In the genomic region with DNA sequence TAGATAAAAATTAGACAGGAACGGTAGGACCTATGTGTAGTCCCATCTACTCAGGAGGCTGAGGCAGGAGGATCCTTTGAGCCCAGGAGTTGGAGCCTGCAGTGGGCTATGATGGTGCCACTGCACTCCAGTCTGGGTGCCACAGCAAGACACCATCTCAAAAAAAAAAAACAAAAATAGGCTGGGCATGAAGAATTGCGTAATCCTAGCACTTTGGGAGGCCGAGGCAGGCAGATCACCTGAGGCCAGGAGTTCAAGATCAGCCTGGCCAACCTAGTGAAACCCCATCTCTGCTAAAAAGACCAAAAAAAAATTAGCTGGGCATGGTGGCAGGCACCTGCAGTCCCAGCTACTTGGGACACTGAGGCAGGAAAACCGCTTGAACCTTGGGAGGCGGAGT, we compare ENCODE assay signal across 8 cellular contexts.
DNase-seq lines count a peak whose midpoint lies in the region; ATAC-seq and TF ChIP-seq lines count a peak whose summit lies in the region.
"Not testable (repeated sequence)": the region's sequence is repeated elsewhere in the genome, so short reads cannot be mapped to it uniquely, and the experiment has no call there.

No MANE protein-coding gene starts in this region.

- H3T11ph ChIP-seq in H9 (ENCODE audit: low read length) = not testable (repeated sequence)

- H3K79me2 ChIP-seq in H9 (ENCODE audit: insufficient read depth, low read length) = not testable (repeated sequence)

- H3K14ac ChIP-seq in H9 (ENCODE audit: insufficient read depth, low read length) = not testable (repeated sequence)

- H3K4me1 ChIP-seq in H9 (ENCODE audit: insufficient read depth, low read length) = not testable (repeated sequence)
- H3K4me1 ChIP-seq in left ventricle myocardium inferior = peaks cover 11% of the 10 kb centered on the region
- peaks cover 11% of the 10 kb centered on the region for H3K4me1 ChIP-seq in psoas muscle

- H3K4me3 ChIP-seq in left ventricle myocardium inferior, psoas muscle: not testable (repeated sequence)

- not testable (repeated sequence) for H4K5ac ChIP-seq in H9 (ENCODE audit: insufficient read length, low read depth, low read length)

- H3K4ac ChIP-seq in H9 (ENCODE audit: low read depth, low read length) = not testable (repeated sequence)

- not testable (repeated sequence) for H2BK12ac ChIP-seq in H9 (ENCODE audit: insufficient read length, low read depth, low read length)

- not testable (repeated sequence) for H3K18ac ChIP-seq in H9 (ENCODE audit: insufficient read length, low read depth, low read length)

- not testable (repeated sequence) for H3K27me3 ChIP-seq in H9 (ENCODE audit: insufficient read depth, low read length); left ventricle myocardium inferior (ENCODE audit: low read depth); psoas muscle (ENCODE audit: insufficient read depth in 3 of 3, low read length in 2 of 3)

- H2BK15ac ChIP-seq in H9 (ENCODE audit: low read depth, low read length) = not testable (repeated sequence)

- not testable (repeated sequence) for H3K27ac ChIP-seq in H9 (ENCODE audit: insufficient read length, low read depth, low read length)
- peak overlapping the region; percentile 87 for H3K27ac ChIP-seq in RWPE1
- peak overlapping the region; percentile 60 for H3K27ac ChIP-seq in left ventricle myocardium inferior (replicated peaks)
- peak overlapping the region; percentile 75 for H3K27ac ChIP-seq in psoas muscle

- WGBS in H9 (ENCODE audit: extremely low coverage, insufficient read length, low lambda C conversion rate) = no CpG with 5 or more reads among the region's 5 CpGs
- WGBS in psoas muscle, 3 donors = 71 to 89% (median 71%) methylated on average over 5 of the region's 5 CpGs

- H3K9me3 Mint-ChIP-seq in H9; MCF 10A (ENCODE audit: unreplicated experiment); endothelial cell (ENCODE audit: unreplicated experiment); stimulated activated naive B cell treated with anti-CD40 and anti-IgM and Interleukin-4, amounts not matched to agents 10 μg/mL and 1 μg/mL and 100 μg/mL, for 72 hours: not testable (repeated sequence)

- H2BK5ac ChIP-seq in H9 (ENCODE audit: insufficient read length, low read length) = not testable (repeated sequence)

- H4K8ac ChIP-seq in H9 (replicated peaks; ENCODE audit: insufficient read length, low read depth, low read length) = not testable (repeated sequence)

- DNase-seq in H9; RWPE1 (ENCODE audit: low spot score); T-helper 17 cell; MCF 10A (ENCODE audit: unreplicated experiment); endothelial cell (ENCODE audit: low spot score); left ventricle myocardium inferior; psoas muscle; stimulated activated naive B cell treated with anti-CD40 and anti-IgM and Interleukin-4, amounts not matched to agents 10 μg/mL and 1 μg/mL and 100 μg/mL, for 72 hours: not testable (repeated sequence)

- peaks cover 26 to 62% (median 57%) of the 10 kb centered on the region in 3 experiments for H3K36me3 Mint-ChIP-seq in H9 (ENCODE audit: insufficient read depth in 1 of 3, low read depth in 3 of 3)
- not testable (repeated sequence) for H3K36me3 Mint-ChIP-seq in T-helper 17 cell (ENCODE audit: low read depth)
- peaks cover 65% of the 10 kb centered on the region for H3K36me3 Mint-ChIP-seq in MCF 10A (ENCODE audit: insufficient read depth, unreplicated experiment)
- H3K36me3 Mint-ChIP-seq in endothelial cell (ENCODE audit: low read depth, unreplicated experiment) = peaks cover 12% of the 10 kb centered on the region
- H3K36me3 Mint-ChIP-seq in stimulated activated naive B cell treated with anti-CD40 and anti-IgM and Interleukin-4, amounts not matched to agents 10 μg/mL and 1 μg/mL and 100 μg/mL, for 72 hours = peaks cover 18 to 20% of the 10 kb centered on the region in 2 donors

- H3K23ac ChIP-seq in H9 (ENCODE audit: insufficient read length, low read depth, low read length) = not testable (repeated sequence)

- H3K4me1 Mint-ChIP-seq in H9; T-helper 17 cell; MCF 10A (ENCODE audit: insufficient read depth, unreplicated experiment); endothelial cell (ENCODE audit: unreplicated experiment); stimulated activated naive B cell treated with anti-CD40 and anti-IgM and Interleukin-4, amounts not matched to agents 10 μg/mL and 1 μg/mL and 100 μg/mL, for 72 hours: not testable (repeated sequence)

- H3K4me2 ChIP-seq in H9 (ENCODE audit: insufficient read depth, insufficient read length, low read length) = not testable (repeated sequence)

- H3K79me1 ChIP-seq in H9 (ENCODE audit: insufficient read depth, low read depth, low read length, poor library complexity, severe bottlenecking) = not testable (repeated sequence)

- not testable (repeated sequence) for H2AFZ ChIP-seq in H9 (ENCODE audit: low read length)

- H3K36me3 ChIP-seq in left ventricle myocardium inferior (peaks cover 39% of the 10 kb centered on the region), psoas muscle (ENCODE audit: insufficient read depth in 1 of 2, low read depth in 1 of 2) (peaks cover 0 to 89% of the 10 kb centered on the region in 2 donors)

- CTCF ChIA-PET in RWPE1 (lab: Yijun Ruan, JAX) (interaction anchor here (0.6 kb wide), 1 partner anchor 55 kb away, joined by 4 read pairs; no protein-coding TSS in a partner anchor), MCF 10A (lab: Yijun Ruan, JAX) (interaction anchor here (0.7 to 4.3 kb wide), 3 partner anchors 97 to 230 kb away, joined by 3 to 32 read pairs (median 5); no protein-coding TSS in a partner anchor)

- intact Hi-C loops in MCF 10A (cut with micrococcal nuclease) (loop anchor here (5.0 to 10.0 kb wide), 2 partner anchors 60 to 87 kb away; a partner anchor contains a TSS), psoas muscle (cut with DNase I) (loop anchor here in 1 of 2 donors (10.0 kb wide), 1 partner anchor 127 kb away; no protein-coding TSS in a partner anchor)
- intact Hi-C loops in left ventricle myocardium inferior (cut with micrococcal nuclease) = not testable (repeated sequence)

- not testable (repeated sequence) for H4K91ac ChIP-seq in H9 (ENCODE audit: insufficient read length, low read depth, low read length)

- H3K56ac ChIP-seq in H9 (ENCODE audit: insufficient read length, low read depth, low read length) = not testable (repeated sequence)

- H3K27me3 Mint-ChIP-seq in H9 (ENCODE audit: low read depth); T-helper 17 cell; MCF 10A (ENCODE audit: insufficient read depth, unreplicated experiment); endothelial cell (ENCODE audit: unreplicated experiment); stimulated activated naive B cell treated with anti-CD40 and anti-IgM and Interleukin-4, amounts not matched to agents 10 μg/mL and 1 μg/mL and 100 μg/mL, for 72 hours: not testable (repeated sequence)

- POLR2A ChIA-PET in RWPE1 (lab: Yijun Ruan, JAX; ENCODE audit: low non-redundant PET) = not testable (repeated sequence)
- POLR2A ChIA-PET in MCF 10A (lab: Yijun Ruan, JAX) = interaction anchor here (0.8 to 2.7 kb wide), 10 partner anchors 15 to 117 kb away, joined by 3 to 15 read pairs (median 6); no protein-coding TSS in a partner anchor

- not testable (repeated sequence) for TF ChIP-seq CTCF in H9 (conservative IDR thresholded peaks at IDR 0.05); RWPE1 (conservative IDR thresholded peaks at IDR 0.05; ENCODE audit: low read depth); MCF 10A (IDR thresholded peaks at IDR 0.05; ENCODE audit: unreplicated experiment); endothelial cell (IDR thresholded peaks at IDR 0.05; ENCODE audit: unreplicated experiment); left ventricle myocardium inferior (IDR thresholded peaks at IDR 0.05; ENCODE audit: borderline replicate concordance); psoas muscle (IDR thresholded peaks at IDR 0.05)

- H2BK20ac ChIP-seq in H9 (ENCODE audit: low read depth, low read length, poor library complexity, severe bottlenecking) = not testable (repeated sequence)

- not testable (repeated sequence) for H3K9ac ChIP-seq in H9 (ENCODE audit: extremely low read depth, insufficient read length, low read length)

- ATAC-seq in T-helper 17 cell; psoas muscle; stimulated activated naive B cell treated with anti-CD40 and anti-IgM and Interleukin-4, amounts not matched to agents 10 μg/mL and 1 μg/mL and 100 μg/mL, for 72 hours (replicated peaks): not testable (repeated sequence)

- BruUV-seq in MCF 10A (replicated peaks; lab: Mats Ljungman, UMichigan) = not testable (repeated sequence)

- not testable (repeated sequence) for H3K23me2 ChIP-seq in H9 (ENCODE audit: insufficient read length, low read depth, low read length, poor library complexity, severe bottlenecking)

- H3K9me3 ChIP-seq in H9 (ENCODE audit: control insufficient read depth, low read depth, low read length); T-helper 17 cell (ENCODE audit: control insufficient read depth, low read length, poor library complexity, severe bottlenecking); left ventricle myocardium inferior (replicated peaks); psoas muscle: not testable (repeated sequence)

- not testable (repeated sequence) for H2AK5ac ChIP-seq in H9 (ENCODE audit: insufficient read length, low read length)

- H4K20me1 ChIP-seq in H9 (ENCODE audit: control insufficient read depth, insufficient read depth, insufficient read length) = not testable (repeated sequence)

- not testable (repeated sequence) for H3K4me3 Mint-ChIP-seq in H9; T-helper 17 cell; MCF 10A (ENCODE audit: unreplicated experiment); stimulated activated naive B cell treated with anti-CD40 and anti-IgM and Interleukin-4, amounts not matched to agents 10 μg/mL and 1 μg/mL and 100 μg/mL, for 72 hours
- H3K4me3 Mint-ChIP-seq in endothelial cell (ENCODE audit: unreplicated experiment) = peak overlapping the region; percentile 56

- H3K27ac Mint-ChIP-seq in H9 (peak overlapping the region in 2 of 3 experiments; percentile 58 to 70; a peak in 2 of 7 replicates), T-helper 17 cell (peak overlapping the region; percentile 29), MCF 10A (ENCODE audit: low read depth, unreplicated experiment) (peak overlapping the region; percentile 17)
- not testable (repeated sequence) for H3K27ac Mint-ChIP-seq in endothelial cell (ENCODE audit: unreplicated experiment)
- H3K27ac Mint-ChIP-seq in stimulated activated naive B cell treated with anti-CD40 and anti-IgM and Interleukin-4, amounts not matched to agents 10 μg/mL and 1 μg/mL and 100 μg/mL, for 72 hours = peak overlapping the region; percentile 15

- H2BK120ac ChIP-seq in H9 (ENCODE audit: low read depth, low read length, poor library complexity, severe bottlenecking) = not testable (repeated sequence)
